Comparison of ENCODE assay signal across 26 cellular contexts in the genomic region with DNA sequence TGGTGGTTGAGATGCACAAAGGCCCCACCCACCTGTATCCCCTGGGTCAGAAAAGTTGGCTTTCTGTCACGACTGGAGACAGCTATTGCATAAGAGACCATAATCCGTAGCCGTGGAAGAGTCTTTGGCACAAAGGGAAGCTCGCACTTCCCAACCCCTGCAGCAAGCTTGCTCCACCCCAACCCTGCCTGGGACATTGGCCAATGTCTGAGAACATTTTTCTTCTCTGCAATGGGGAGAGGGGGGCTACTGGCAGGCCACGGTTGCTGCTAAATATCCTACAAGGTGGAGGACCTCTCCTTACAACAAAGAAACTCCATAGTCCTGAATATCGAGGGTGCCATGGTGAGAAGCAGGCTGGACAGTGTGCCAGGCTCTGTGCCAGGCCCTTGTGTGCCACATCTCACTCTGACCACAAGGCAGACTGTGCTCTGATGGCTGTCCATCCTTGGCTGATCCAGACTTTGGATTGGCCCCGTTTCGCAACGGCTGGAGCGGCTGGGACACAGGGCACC.
A peak's percentile ranks its signal among the peaks of the same experiment; 100 is the strongest.
DNase-seq lines count a peak whose midpoint lies in the region; ATAC-seq and TF ChIP-seq lines count a peak whose summit lies in the region.
"Had no signal": no experiment of that assay in that cellular context is flagged by ENCODE, and none has a peak within 500 bp of the region (broad histone marks: within the 10 kb centered on the region; RNA-seq: fewer than 3 reads in every experiment).

No MANE protein-coding gene starts in this region.

- H3K36me3 ChIP-seq in psoas muscle (ENCODE audit: insufficient read depth in 1 of 2, low read depth in 1 of 2) (no peaks in the 10 kb centered on the region), esophagus squamous epithelium (no peaks in the 10 kb centered on the region)
- H3K36me3 ChIP-seq: breast epithelium, prostate gland had no signal

- TF ChIP-seq CTCF in AG09319 (IDR thresholded peaks at IDR 0.05; ENCODE audit: low read depth, low read length) (no peak), astrocyte of the spinal cord (IDR thresholded peaks at IDR 0.05; ENCODE audit: low read depth, low read length) (no peak), psoas muscle (IDR thresholded peaks at IDR 0.05) (no peak), esophagus squamous epithelium (IDR thresholded peaks at IDR 0.05) (no peak)

- no peak for TF ChIP-seq POLR2A in esophagus squamous epithelium (IDR thresholded peaks at IDR 0.05)

- no peaks in the 10 kb centered on the region for H3K4me1 ChIP-seq in psoas muscle
- H3K4me1 ChIP-seq in esophagus squamous epithelium: no peaks in the 10 kb centered on the region
- H3K4me1 ChIP-seq: breast epithelium, foreskin keratinocyte, prostate gland had no signal

- H3K9me3 ChIP-seq in psoas muscle (no peaks in the 10 kb centered on the region), esophagus squamous epithelium (no peaks in the 10 kb centered on the region)
- H3K9me3 ChIP-seq: breast epithelium, prostate gland had no signal

- H3K27ac ChIP-seq in psoas muscle (no peak overlapping the region), esophagus squamous epithelium (no peak overlapping the region)
- H3K27ac ChIP-seq: breast epithelium, foreskin keratinocyte, prostate gland had no signal

- ATAC-seq in left cardiac atrium (peak; percentile 17 to 60), psoas muscle (peak in 3 of 4 donors; percentile 36 to 76 (median 46)), HG03439 (IDR thresholded peaks at IDR 0.05; ENCODE audit: unreplicated experiment) (no peak)
- ATAC-seq: foreskin keratinocyte, GM12878 had no signal

- H3K27me3 ChIP-seq in psoas muscle (ENCODE audit: insufficient read depth in 3 of 3, low read length in 2 of 3) (no peaks in the 10 kb centered on the region), esophagus squamous epithelium (peaks cover 0 to 58% (median 0%) of the 10 kb centered on the region in 4 donors)
- H3K27me3 ChIP-seq: breast epithelium, foreskin keratinocyte had no signal

- DNase-seq in AG09319 (ENCODE audit: extremely low read depth, low read depth): peak; percentile 19
- DNase-seq in astrocyte of the spinal cord (ENCODE audit: low read depth, low spot score): peak; percentile 4
- DNase-seq in left cardiac atrium: peak; percentile 42
- peak; percentile 47 to 71 for DNase-seq in psoas muscle
- no peak for DNase-seq in NCI-H345 treated with DMSO at 0.1 percent for 48 hours (lab: John Stamatoyannopoulos, UW; ENCODE audit: unreplicated experiment)
- no peak for DNase-seq in esophagus squamous epithelium (lab: John Stamatoyannopoulos, UW)
- DNase-seq in cerebellar cortex (ENCODE audit: low spot score): no peak
- DNase-seq: activated CD4-positive, alpha-beta T cell treated with anti-CD3 and anti-CD28 coated beads for 48 hours; activated naive CD8-positive, alpha-beta T cell treated with anti-CD3 and anti-CD28 coated beads for 36 hours; CD4-positive, CD25-positive, alpha-beta regulatory T cell; DMS153; foreskin keratinocyte; kidney; MV-4-11; NCI-H187 treated with DMSO at 0.1 percent for 48 hours; NCI-H2227 treated with DMSO at 0.1 percent for 48 hours; NCI-H774; nephron progenitor cell; SHP77; small intestine; stimulated activated CD4-positive, alpha-beta T cell treated with anti-CD3 and anti-CD28 coated beads, Interleukin-4, amount 100 ng/mL, for 1 hour; T-helper 1 cell had no signal

- in situ Hi-C loops in astrocyte of the spinal cord (cut with HindIII; ENCODE audit: low sequenced_read_pairs): no loop called here

- intact Hi-C loops in left cardiac atrium (cut with DNase I) (no loop called here), psoas muscle (cut with DNase I) (no loop called here), esophagus squamous epithelium (cut with DNase I) (no loop called here)

- 29 to 36% (median 36%) methylated on average over 10 of the region's 10 CpGs for WGBS in psoas muscle, 3 donors
- 0 to 25% methylated on average over 3 to 4 of the region's 10 CpGs for WGBS in esophagus squamous epithelium, 2 donors

- H3K4me3 ChIP-seq in astrocyte of the spinal cord (ENCODE audit: low read depth, low read length) (no peak overlapping the region), psoas muscle (no peak overlapping the region), esophagus squamous epithelium (no peak overlapping the region)
- H3K4me3 ChIP-seq: breast epithelium, GM12878, prostate gland had no signal

Comparison
In these comparisons a context has a peak if more than half of its experiments do, and no peak if none do; other contexts are left out.
1. DNase-seq: peak in AG09319 (single experiment), astrocyte of the spinal cord (single experiment), left cardiac atrium (single experiment) and psoas muscle (2 of 2); none in NCI-H345 treated with DMSO at 0.1 percent for 48 hours (single experiment), esophagus squamous epithelium (single experiment) and cerebellar cortex (single experiment).